9 cellular contexts compared by ENCODE assay signal in genomic region chr22:43378011-43378704, GRCh38.
DNase-seq lines count a peak whose midpoint lies in the region; ATAC-seq lines count a peak whose summit lies in the region.
"Had no signal": no experiment of that assay in that cellular context is flagged by ENCODE, and none has a peak within 500 bp of the region (broad histone marks: within the 10 kb centered on the region; RNA-seq: fewer than 3 reads in every experiment).

No MANE protein-coding gene starts in this region.

- peak; percentile 76 for ATAC-seq in GM21723 (IDR thresholded peaks at IDR 0.05; ENCODE audit: unreplicated experiment)
- ATAC-seq in GM21447 (IDR thresholded peaks at IDR 0.05; ENCODE audit: unreplicated experiment) = no peak
- ATAC-seq in HG03469 (IDR thresholded peaks at IDR 0.05; ENCODE audit: unreplicated experiment) = no peak
- ATAC-seq: WTC11 had no signal

- peak; percentile 40 for DNase-seq in DMS79 treated with DMSO at 0.1 percent for 48 hours (lab: John Stamatoyannopoulos, UW)
- peak; percentile 45 for DNase-seq in NOMO-1 treated with dmso at 0.1 percent for 144 hours (lab: John Stamatoyannopoulos, UW; ENCODE audit: unreplicated experiment)
- DNase-seq in left kidney (ENCODE audit: low read depth, low spot score) = peak; percentile 93
- no peak for DNase-seq in activated CD4-positive, alpha-beta T cell treated with anti-CD3 and anti-CD28 coated beads for 1 hour
- DNase-seq in stimulated activated CD4-positive, alpha-beta T cell treated with anti-CD3 and anti-CD28 coated beads, Interleukin-4, amount 100 ng/mL, for 1 hour = no peak

Comparison
In these comparisons a context has a peak if more than half of its experiments do, and no peak if none do; other contexts are left out.
1. DNase-seq: peak in DMS79 treated with DMSO at 0.1 percent for 48 hours (single experiment), NOMO-1 treated with dmso at 0.1 percent for 144 hours (single experiment) and left kidney (single experiment); none in activated CD4-positive, alpha-beta T cell treated with anti-CD3 and anti-CD28 coated beads for 1 hour (single experiment) and stimulated activated CD4-positive, alpha-beta T cell treated with anti-CD3 and anti-CD28 coated beads, Interleukin-4, amount 100 ng/mL, for 1 hour (single experiment).